12 cellular contexts compared by ENCODE assay signal in genomic region chr1:206563367-206563953, GRCh38. TPM values are rescaled to one million over a fixed set of nuclear protein-coding genes. Genes with fewer than 3 reads are reported as not detected.
DNase-seq lines count a peak whose midpoint lies in the region; ATAC-seq, FAIRE-seq and TF ChIP-seq lines count a peak whose summit lies in the region.
"Had no signal": no experiment of that assay in that cellular context is flagged by ENCODE, and none has a peak within 500 bp of the region (broad histone marks: within the 10 kb centered on the region; RNA-seq: fewer than 3 reads in every experiment).

No MANE protein-coding gene starts in this region.

- no peak overlapping the region for H3K27ac ChIP-seq in H1 (ENCODE audit: low read depth, low read length)
- H3K27ac ChIP-seq: vagina, WERI-Rb-1 had no signal

- H3K79me2 ChIP-seq in H1 (ENCODE audit: control insufficient read depth in 1 of 2, insufficient read depth in 2 of 2, low read length in 2 of 2), result no peaks in the 10 kb centered on the region

- TF ChIP-seq POLR2A in GM18505 (IDR thresholded peaks at IDR 0.05; ENCODE audit: borderline replicate concordance, extremely low read depth, insufficient read depth, insufficient read length), result no peak
- TF ChIP-seq POLR2A in H1 (IDR thresholded peaks at IDR 0.05; ENCODE audit: control extremely low read depth in 1 of 2, low read depth in 2 of 2, low read length in 2 of 2), result no peak

- ATAC-seq in GM18505 (IDR thresholded peaks at IDR 0.05; ENCODE audit: unreplicated experiment) (peak; percentile 30), GM21528 (IDR thresholded peaks at IDR 0.05; ENCODE audit: low FRiP score, unreplicated experiment) (peak; percentile 36), HG03432 (IDR thresholded peaks at IDR 0.05; ENCODE audit: unreplicated experiment) (peak; percentile 24)

- no peak overlapping the region for H3K9ac ChIP-seq in H1 (replicated peaks in 1 of 4; ENCODE audit: extremely low read depth in 1 of 4, low read depth in 3 of 4, low read length in 3 of 4)

- no peaks in the 10 kb centered on the region for H3K23me2 ChIP-seq in H1 (ENCODE audit: low read depth, low read length)

- no peak overlapping the region for H4K8ac ChIP-seq in H1 (ENCODE audit: extremely low read depth, insufficient read depth, low read length)

- TF ChIP-seq RAD21 in H1 (IDR thresholded peaks at IDR 0.05 in 1 of 2, conservative IDR thresholded peaks at IDR 0.05 in 1 of 2; ENCODE audit: low read depth in 2 of 2, low read length in 2 of 2), result no peak

- 0 out of 2 replicates have a peak overlapping the region, but pooled peaks have one; percentile 8 for H2BK15ac ChIP-seq in H1 (ENCODE audit: low read length)

- no peak overlapping the region for H3K4me3 ChIP-seq in H1 (ENCODE audit: extremely low read depth in 1 of 4, insufficient read depth in 2 of 4, low read depth in 3 of 4, low read length in 4 of 4)
- H3K4me3 ChIP-seq: smooth muscle cell, vagina had no signal

- no peak overlapping the region for H3K18ac ChIP-seq in H1 (ENCODE audit: extremely low read depth, low read length)

- H3K36me3 ChIP-seq in H1 (ENCODE audit: control insufficient read depth in 2 of 4, insufficient read depth in 4 of 4, low read length in 3 of 4), result no peaks in the 10 kb centered on the region
- H3K36me3 ChIP-seq: vagina had no signal

- no peak for FAIRE-seq in H1 (lab: Jason Lieb, UNC)

- H3K14ac ChIP-seq in H1 (ENCODE audit: insufficient read length), result no peak overlapping the region

- no peak overlapping the region for H3K23ac ChIP-seq in H1 (ENCODE audit: insufficient read length)

- peaks cover 0 to 8% (median 3%) of the 10 kb centered on the region in 4 experiments; a peak in 3 of 7 replicates for H3K27me3 ChIP-seq in H1 (replicated peaks in 1 of 4; ENCODE audit: control insufficient read depth in 3 of 4, extremely low read depth in 1 of 4, insufficient read depth in 3 of 4, low read length in 3 of 4)
- H3K27me3 ChIP-seq: vagina had no signal

- no peak overlapping the region for H4K5ac ChIP-seq in H1 (ENCODE audit: insufficient read length, low read depth, low read length)

- H2AFZ ChIP-seq in H1 (ENCODE audit: low read length), result no peak overlapping the region

- no peaks in the 10 kb centered on the region; a peak in 1 of 7 replicates for H3K4me1 ChIP-seq in H1 (replicated peaks in 1 of 4; ENCODE audit: control insufficient read depth in 3 of 4, insufficient read depth in 4 of 4, low read length in 3 of 4)

- no peak overlapping the region for H3K56ac ChIP-seq in H1 (replicated peaks; ENCODE audit: insufficient read length, low read depth, low read length)

- H4K91ac ChIP-seq in H1 (replicated peaks; ENCODE audit: insufficient read length, low read length), result no peak overlapping the region

- TF ChIP-seq EP300 in H1 (IDR thresholded peaks at IDR 0.05; ENCODE audit: borderline replicate concordance in 1 of 2, low read depth in 2 of 2, low read length in 2 of 2), result no peak

- no peak for TF ChIP-seq CTCF in H1 (IDR thresholded peaks at IDR 0.05; ENCODE audit: control extremely low read depth in 1 of 3, insufficient read depth in 1 of 3, low read depth in 1 of 3, low read length in 3 of 3)

- DNase-seq in H1 (ENCODE audit: low read depth in 1 of 2, low spot score in 2 of 2) (no peak), NCI-H2196 treated with DMSO at 0.1 percent for 48 hours (lab: John Stamatoyannopoulos, UW; ENCODE audit: unreplicated experiment) (no peak), NCI-H1417 treated with DMSO at 0.1 percent for 48 hours (lab: John Stamatoyannopoulos, UW) (no peak), NCI-H2171 (lab: John Stamatoyannopoulos, UW) (no peak), DMS153 treated with DMSO at 0.1 percent for 48 hours (lab: John Stamatoyannopoulos, UW; ENCODE audit: unreplicated experiment) (no peak)
- DNase-seq: islet precursor cell had no signal

- H2BK5ac ChIP-seq in H1 (ENCODE audit: low read depth, low read length), result no peak overlapping the region

- H3K79me1 ChIP-seq in H1 (ENCODE audit: low read depth, low read length), result no peaks in the 10 kb centered on the region

- no peak overlapping the region for H2BK12ac ChIP-seq in H1 (ENCODE audit: low read depth, low read length)

- no peak overlapping the region for H2BK120ac ChIP-seq in H1 (replicated peaks; ENCODE audit: low read depth, low read length)

- H3K4me2 ChIP-seq in H1 (ENCODE audit: insufficient read depth in 1 of 2, low read depth in 2 of 2, low read length in 2 of 2), result no peak overlapping the region
- H3K4me2 ChIP-seq: smooth muscle cell had no signal

- no peaks in the 10 kb centered on the region for H3K9me3 ChIP-seq in H1 (ENCODE audit: insufficient read depth in 2 of 2, low read depth in 1 of 2, low read length in 1 of 2)
- H3K9me3 ChIP-seq: vagina had no signal

- POLR2A ChIA-PET in H1 (lab: Charles Lee; ENCODE audit: partially characterized antibody), result interaction anchor here (0.7 to 1.5 kb wide), 2 partner anchors 13 to 1241 kb away, joined by 3 read pairs; no protein-coding TSS in a partner anchor

- no peak overlapping the region for H2AK5ac ChIP-seq in H1 (ENCODE audit: low read depth, low read length)

- H3K4ac ChIP-seq in H1 (replicated peaks; ENCODE audit: insufficient read length, low read depth, low read length), result no peak overlapping the region

- no peaks in the 10 kb centered on the region for H4K20me1 ChIP-seq in H1 (replicated peaks in 1 of 2; ENCODE audit: control insufficient read depth in 1 of 2, insufficient read depth in 2 of 2, low read length in 2 of 2)

- CTCF ChIA-PET in H1 (lab: Charles Lee; ENCODE audit: partially characterized antibody), result interaction anchor here (0.7 to 6.5 kb wide), 13 partner anchors 12 to 84 kb away, joined by 3 to 38 read pairs (median 4); no protein-coding TSS in a partner anchor

- no peak overlapping the region for H2BK20ac ChIP-seq in H1 (ENCODE audit: low read length)

- WGBS in H1 (ENCODE audit: extremely low coverage in 1 of 2, insufficient coverage in 1 of 2, insufficient read length in 1 of 2, insufficient replicate concordance in 2 of 2, low coverage in 1 of 2, low lambda C conversion rate in 2 of 2, missing lambda C conversion rate in 1 of 2), 2 experiments, result 86% methylated on average over 1 of the region's 1 CpG; no CpG with 5 or more reads in 1 of the 2 experiments

TF ChIP-seq in H1, 55 proteins besides CTCF, POLR2A, EP300 and RAD21:
- TF ChIP-seq GTF2F1 (IDR thresholded peaks at IDR 0.05; ENCODE audit: borderline replicate concordance, low read depth, low read length), result no peak
- TF ChIP-seq NANOG (IDR thresholded peaks at IDR 0.05; ENCODE audit: insufficient read depth, low read depth, low read length, poor library complexity, severe bottlenecking), result no peak
- TF ChIP-seq, protein P1, sequence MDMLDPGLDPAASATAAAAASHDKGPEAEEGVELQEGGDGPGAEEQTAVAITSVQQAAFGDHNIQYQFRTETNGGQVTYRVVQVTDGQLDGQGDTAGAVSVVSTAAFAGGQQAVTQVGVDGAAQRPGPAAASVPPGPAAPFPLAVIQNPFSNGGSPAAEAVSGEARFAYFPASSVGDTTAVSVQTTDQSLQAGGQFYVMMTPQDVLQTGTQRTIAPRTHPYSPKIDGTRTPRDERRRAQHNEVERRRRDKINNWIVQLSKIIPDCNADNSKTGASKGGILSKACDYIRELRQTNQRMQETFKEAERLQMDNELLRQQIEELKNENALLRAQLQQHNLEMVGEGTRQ (IDR thresholded peaks at IDR 0.05; ENCODE audit: low read length), result no peak
- TF ChIP-seq ATF3 (IDR thresholded peaks at IDR 0.05; ENCODE audit: insufficient read depth, low read depth, low read length), result no peak
- TF ChIP-seq ZNF274 (IDR thresholded peaks at IDR 0.05; ENCODE audit: borderline replicate concordance, extremely low read depth, low read length), result no peak
- no peak for TF ChIP-seq MAFK (IDR thresholded peaks at IDR 0.05; ENCODE audit: low read depth, low read length)
TF ChIP-seq in H1: peak in this region for 0.

RNA-seq across cellular contexts. Expression of gene EIF2D, which starts 48.8 kb away (rescaled TPM):
- 33.1 and 36.1 TPM in 2 replicates for total RNA-seq in H1 (2021; fragmentation: NEBNext Ultra II Directional; extraction: Animal tissue kit (Norgen Biotek cat#: 25700))
- polyA plus RNA-seq in H1 (2011; rRNA removed), result 36.2 and 37.1 TPM in 2 replicates
- polyA plus RNA-seq in H1 (2011; cell fraction: cytosol; rRNA removed), result 50.8 TPM
- polyA plus RNA-seq in H1 (2011; cell fraction: nucleus; rRNA removed), result 62.4 TPM
- polyA plus RNA-seq in H1 (2012, experiment 1 of 2), result 34.0 to 45.2 TPM (median 41.8 TPM) in 4 replicates
- polyA plus RNA-seq in H1 (2012, experiment 2 of 2), result 47.0 TPM
- 32.9 TPM for polyA plus RNA-seq in H1 (2013, experiment 1 of 2)
- polyA plus RNA-seq in H1 (2013, experiment 2 of 2), result 30.6 TPM
- 47.8 and 52.6 TPM in 2 replicates for polyA minus RNA-seq in H1 (2011; rRNA and poly(A)+ RNA removed)
- 16.9 TPM for polyA minus RNA-seq in H1 (2011; cell fraction: cytosol; rRNA and poly(A)+ RNA removed)
- polyA minus RNA-seq in H1 (2011; cell fraction: nucleus; rRNA and poly(A)+ RNA removed), result 30.7 TPM

RNA-seq across cellular contexts. Expression of gene RASSF5, which starts 56.1 kb away (rescaled TPM):
- 1.8 and 2.3 TPM in 2 replicates for total RNA-seq in H1 (2021; fragmentation: NEBNext Ultra II Directional; extraction: Animal tissue kit (Norgen Biotek cat#: 25700))
- polyA plus RNA-seq in H1 (2011; rRNA removed), result 0.82 and 1.2 TPM in 2 replicates
- polyA plus RNA-seq in H1 (2011; cell fraction: cytosol; rRNA removed), result 1.00 TPM
- 3.0 TPM for polyA plus RNA-seq in H1 (2011; cell fraction: nucleus; rRNA removed)
- 0.83 to 1.0 TPM (median 1.0 TPM) in 4 replicates for polyA plus RNA-seq in H1 (2012, experiment 1 of 2)
- polyA plus RNA-seq in H1 (2012, experiment 2 of 2), result 0.83 TPM
- polyA plus RNA-seq in H1 (2013, experiment 1 of 2), result 1.3 TPM
- polyA plus RNA-seq in H1 (2013, experiment 2 of 2), result 1.7 TPM
- 0.95 and 2.3 TPM in 2 replicates for polyA minus RNA-seq in H1 (2011; rRNA and poly(A)+ RNA removed)
- polyA minus RNA-seq in H1 (2011; cell fraction: cytosol; rRNA and poly(A)+ RNA removed), result 2.6 TPM
- polyA minus RNA-seq in H1 (2011; cell fraction: nucleus; rRNA and poly(A)+ RNA removed), result 2.4 TPM
